22 cellular contexts compared by ENCODE assay signal in genomic region chr10:44199267-44199666, GRCh38.
"Had no signal": no experiment of that assay in that cellular context is flagged by ENCODE, and none has a peak within 500 bp of the region (broad histone marks: within the 10 kb centered on the region; RNA-seq: fewer than 3 reads in every experiment).

No MANE protein-coding gene starts in this region.

- DNase-seq: activated CD4-positive, alpha-beta T cell treated with anti-CD3 and anti-CD28 coated beads for 1 hour; activated CD4-positive, alpha-beta T cell treated with anti-CD3 and anti-CD28 coated beads, Interleukin-2, amount 50 U/mL, for 1 hour; activated naive CD4-positive, alpha-beta T cell treated with Interleukin-2 at 50 U/mL for 16 hours; activated naive CD8-positive, alpha-beta T cell treated with anti-CD3 and anti-CD28 coated beads for 36 hours; activated T-cell treated with anti-CD3 and anti-CD28 coated beads, Interleukin-2, amount 50 U/mL, for 48 hours; amniotic stem cell; dermis blood vessel endothelial cell; effector CD8-positive, alpha-beta T cell; erythroblast; foreskin keratinocyte; glutamatergic neuron; hypothalamus; occipital lobe; retina; spleen; stimulated activated CD4-positive, alpha-beta T cell treated with anti-CD3 and anti-CD28 coated beads, Interleukin-4, amount 100 ng/mL, for 24 hours; stimulated activated naive CD4-positive, alpha-beta T cell treated with Interleukin-2 at 50 U/mL for 16 hours; substantia nigra; T-helper 9 cell; thyroid gland had no signal

- H3K27me3 ChIP-seq: cardiac muscle cell, foreskin keratinocyte, spleen, thyroid gland had no signal

- H3K36me3 ChIP-seq: cardiac muscle cell, spleen, thyroid gland had no signal

- H3K4me1 Mint-ChIP-seq: activated naive CD8-positive, alpha-beta T cell treated with anti-CD3 and anti-CD28 coated beads for 36 hours; memory B cell had no signal

- H3K4me3 Mint-ChIP-seq: activated naive CD8-positive, alpha-beta T cell treated with anti-CD3 and anti-CD28 coated beads for 36 hours; memory B cell had no signal

- H3K27ac ChIP-seq: cardiac muscle cell, foreskin keratinocyte, thyroid gland had no signal

- H3K9me3 ChIP-seq: thyroid gland had no signal

- H3K27ac Mint-ChIP-seq: activated naive CD8-positive, alpha-beta T cell treated with anti-CD3 and anti-CD28 coated beads for 36 hours; memory B cell had no signal

- H3K4me1 ChIP-seq: foreskin keratinocyte had no signal

- H3K36me3 Mint-ChIP-seq: activated naive CD8-positive, alpha-beta T cell treated with anti-CD3 and anti-CD28 coated beads for 36 hours; memory B cell had no signal

- H3K9me3 Mint-ChIP-seq: activated naive CD8-positive, alpha-beta T cell treated with anti-CD3 and anti-CD28 coated beads for 36 hours had no signal

- H3K27me3 Mint-ChIP-seq: activated naive CD8-positive, alpha-beta T cell treated with anti-CD3 and anti-CD28 coated beads for 36 hours; memory B cell had no signal

- H3K4me3 ChIP-seq: cardiac muscle cell, spleen, thyroid gland had no signal
